1 cellular context compared by ENCODE assay signal in the genomic region with DNA sequence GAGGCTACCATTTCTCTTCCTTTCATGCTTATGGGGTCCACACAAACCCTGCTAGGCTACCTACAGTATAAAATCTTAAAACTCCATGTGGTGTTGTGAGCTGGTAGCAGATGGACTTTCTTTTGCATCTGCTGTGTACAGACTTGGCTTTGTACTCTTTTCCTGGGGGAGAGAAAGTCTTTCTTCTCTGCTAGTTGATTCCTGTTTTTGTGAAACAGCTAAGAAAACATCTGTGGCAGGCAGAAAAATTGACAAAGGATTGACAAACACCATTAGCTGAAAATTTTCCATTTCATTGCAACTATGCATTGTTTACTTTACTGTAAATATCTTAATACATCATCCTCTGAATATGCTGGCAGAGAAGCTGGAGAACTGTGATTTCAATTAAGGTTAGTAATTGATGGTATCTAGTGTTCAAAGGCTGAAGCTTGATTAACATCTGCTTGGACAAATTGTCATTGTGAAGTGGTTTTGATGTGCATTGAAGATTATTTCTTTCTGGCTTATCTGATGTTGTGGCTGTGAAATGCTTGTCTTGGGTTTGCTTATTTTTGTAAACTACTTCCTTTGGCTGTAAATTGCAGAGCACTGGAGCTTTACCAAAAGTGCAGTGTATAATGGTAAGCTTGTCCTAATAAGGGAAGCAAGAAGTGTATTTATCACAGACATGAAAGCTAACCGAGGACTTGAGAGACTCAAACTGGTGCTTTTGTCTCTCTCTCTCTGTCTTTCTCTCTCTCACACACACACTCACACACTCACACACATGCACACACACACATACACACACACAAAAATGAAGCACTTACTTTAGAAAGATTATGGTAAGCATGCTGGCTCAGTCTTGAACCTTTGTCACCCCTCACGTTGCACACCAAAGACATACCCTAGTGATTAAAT.
TF ChIP-seq lines count a peak whose summit lies in the region.

A gene (plus strand): TSS at position 665 of the 903 bp plus-strand sequence. CDS start 11,697 bp downstream, outside the sequence.

TF ChIP-seq in HEK293, 187 proteins besides CTCF, POLR2A, EP300 and RAD21 (continued from another document and continues in another):
- TF ChIP-seq, protein P1, sequence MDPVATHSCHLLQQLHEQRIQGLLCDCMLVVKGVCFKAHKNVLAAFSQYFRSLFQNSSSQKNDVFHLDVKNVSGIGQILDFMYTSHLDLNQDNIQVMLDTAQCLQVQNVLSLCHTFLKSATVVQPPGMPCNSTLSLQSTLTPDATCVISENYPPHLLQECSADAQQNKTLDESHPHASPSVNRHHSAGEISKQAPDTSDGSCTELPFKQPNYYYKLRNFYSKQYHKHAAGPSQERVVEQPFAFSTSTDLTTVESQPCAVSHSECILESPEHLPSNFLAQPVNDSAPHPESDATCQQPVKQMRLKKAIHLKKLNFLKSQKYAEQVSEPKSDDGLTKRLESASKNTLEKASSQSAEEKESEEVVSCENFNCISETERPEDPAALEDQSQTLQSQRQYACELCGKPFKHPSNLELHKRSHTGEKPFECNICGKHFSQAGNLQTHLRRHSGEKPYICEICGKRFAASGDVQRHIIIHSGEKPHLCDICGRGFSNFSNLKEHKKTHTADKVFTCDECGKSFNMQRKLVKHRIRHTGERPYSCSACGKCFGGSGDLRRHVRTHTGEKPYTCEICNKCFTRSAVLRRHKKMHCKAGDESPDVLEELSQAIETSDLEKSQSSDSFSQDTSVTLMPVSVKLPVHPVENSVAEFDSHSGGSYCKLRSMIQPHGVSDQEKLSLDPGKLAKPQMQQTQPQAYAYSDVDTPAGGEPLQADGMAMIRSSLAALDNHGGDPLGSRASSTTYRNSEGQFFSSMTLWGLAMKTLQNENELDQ (tag by site-specific recombination; IDR thresholded peaks at IDR 0.05; ENCODE audit: low read depth) = no peak
- TF ChIP-seq OSR2 (tag by site-specific recombination; IDR thresholded peaks at IDR 0.05) = peak; percentile 60; the same call in 1 of the 2 replicates
- TF ChIP-seq, protein P2, sequence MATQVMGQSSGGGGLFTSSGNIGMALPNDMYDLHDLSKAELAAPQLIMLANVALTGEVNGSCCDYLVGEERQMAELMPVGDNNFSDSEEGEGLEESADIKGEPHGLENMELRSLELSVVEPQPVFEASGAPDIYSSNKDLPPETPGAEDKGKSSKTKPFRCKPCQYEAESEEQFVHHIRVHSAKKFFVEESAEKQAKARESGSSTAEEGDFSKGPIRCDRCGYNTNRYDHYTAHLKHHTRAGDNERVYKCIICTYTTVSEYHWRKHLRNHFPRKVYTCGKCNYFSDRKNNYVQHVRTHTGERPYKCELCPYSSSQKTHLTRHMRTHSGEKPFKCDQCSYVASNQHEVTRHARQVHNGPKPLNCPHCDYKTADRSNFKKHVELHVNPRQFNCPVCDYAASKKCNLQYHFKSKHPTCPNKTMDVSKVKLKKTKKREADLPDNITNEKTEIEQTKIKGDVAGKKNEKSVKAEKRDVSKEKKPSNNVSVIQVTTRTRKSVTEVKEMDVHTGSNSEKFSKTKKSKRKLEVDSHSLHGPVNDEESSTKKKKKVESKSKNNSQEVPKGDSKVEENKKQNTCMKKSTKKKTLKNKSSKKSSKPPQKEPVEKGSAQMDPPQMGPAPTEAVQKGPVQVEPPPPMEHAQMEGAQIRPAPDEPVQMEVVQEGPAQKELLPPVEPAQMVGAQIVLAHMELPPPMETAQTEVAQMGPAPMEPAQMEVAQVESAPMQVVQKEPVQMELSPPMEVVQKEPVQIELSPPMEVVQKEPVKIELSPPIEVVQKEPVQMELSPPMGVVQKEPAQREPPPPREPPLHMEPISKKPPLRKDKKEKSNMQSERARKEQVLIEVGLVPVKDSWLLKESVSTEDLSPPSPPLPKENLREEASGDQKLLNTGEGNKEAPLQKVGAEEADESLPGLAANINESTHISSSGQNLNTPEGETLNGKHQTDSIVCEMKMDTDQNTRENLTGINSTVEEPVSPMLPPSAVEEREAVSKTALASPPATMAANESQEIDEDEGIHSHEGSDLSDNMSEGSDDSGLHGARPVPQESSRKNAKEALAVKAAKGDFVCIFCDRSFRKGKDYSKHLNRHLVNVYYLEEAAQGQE (tag by site-specific recombination; IDR thresholded peaks at IDR 0.05) = 0 out of 2 replicates have a peak, but pooled peaks have one; percentile 17
- TF ChIP-seq ZNF239 (tag by site-specific recombination; IDR thresholded peaks at IDR 0.05) = no peak
- peak; percentile 67; the same call in 1 of the 2 replicates for TF ChIP-seq YY2 (tag by site-specific recombination; IDR thresholded peaks at IDR 0.05)
- TF ChIP-seq WT1 (tag by site-specific recombination; IDR thresholded peaks at IDR 0.05) = no peak
- TF ChIP-seq, protein P3, sequence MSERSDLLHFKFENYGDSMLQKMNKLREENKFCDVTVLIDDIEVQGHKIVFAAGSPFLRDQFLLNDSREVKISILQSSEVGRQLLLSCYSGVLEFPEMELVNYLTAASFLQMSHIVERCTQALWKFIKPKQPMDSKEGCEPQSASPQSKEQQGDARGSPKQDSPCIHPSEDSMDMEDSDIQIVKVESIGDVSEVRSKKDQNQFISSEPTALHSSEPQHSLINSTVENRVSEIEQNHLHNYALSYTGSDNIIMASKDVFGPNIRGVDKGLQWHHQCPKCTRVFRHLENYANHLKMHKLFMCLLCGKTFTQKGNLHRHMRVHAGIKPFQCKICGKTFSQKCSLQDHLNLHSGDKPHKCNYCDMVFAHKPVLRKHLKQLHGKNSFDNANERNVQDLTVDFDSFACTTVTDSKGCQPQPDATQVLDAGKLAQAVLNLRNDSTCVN (tag by site-specific recombination; optimal IDR thresholded peaks at IDR 0.05) = no peak
- TF ChIP-seq ZNF501 (tag by site-specific recombination; IDR thresholded peaks at IDR 0.05) = peak; percentile 70; the same call in 1 of the 2 replicates
- peak; percentile 92 for TF ChIP-seq FEZF1 (tag by site-specific recombination; IDR thresholded peaks at IDR 0.05)
- TF ChIP-seq ZNF155 (tag by site-specific recombination; IDR thresholded peaks at IDR 0.05) = no peak
- 0 out of 2 replicates have a peak, but pooled peaks have one; percentile 67 for TF ChIP-seq ZNF776 (tag by site-specific recombination; IDR thresholded peaks at IDR 0.05; ENCODE audit: borderline replicate concordance)
- TF ChIP-seq SCRT2 (tag by site-specific recombination; IDR thresholded peaks at IDR 0.05) = 0 out of 2 replicates have a peak, but pooled peaks have one; percentile 13
- no peak for TF ChIP-seq ZBTB1 (tag by site-specific recombination; IDR thresholded peaks at IDR 0.05)
- TF ChIP-seq, protein P4, sequence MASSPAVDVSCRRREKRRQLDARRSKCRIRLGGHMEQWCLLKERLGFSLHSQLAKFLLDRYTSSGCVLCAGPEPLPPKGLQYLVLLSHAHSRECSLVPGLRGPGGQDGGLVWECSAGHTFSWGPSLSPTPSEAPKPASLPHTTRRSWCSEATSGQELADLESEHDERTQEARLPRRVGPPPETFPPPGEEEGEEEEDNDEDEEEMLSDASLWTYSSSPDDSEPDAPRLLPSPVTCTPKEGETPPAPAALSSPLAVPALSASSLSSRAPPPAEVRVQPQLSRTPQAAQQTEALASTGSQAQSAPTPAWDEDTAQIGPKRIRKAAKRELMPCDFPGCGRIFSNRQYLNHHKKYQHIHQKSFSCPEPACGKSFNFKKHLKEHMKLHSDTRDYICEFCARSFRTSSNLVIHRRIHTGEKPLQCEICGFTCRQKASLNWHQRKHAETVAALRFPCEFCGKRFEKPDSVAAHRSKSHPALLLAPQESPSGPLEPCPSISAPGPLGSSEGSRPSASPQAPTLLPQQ (tag by site-specific recombination; IDR thresholded peaks at IDR 0.05) = peak; percentile 36; the same call in 1 of the 2 replicates
- TF ChIP-seq ZNF366 (tag by site-specific recombination; conservative IDR thresholded peaks at IDR 0.05) = peak; percentile 48
- TF ChIP-seq KLF7 (tag by site-specific recombination; IDR thresholded peaks at IDR 0.05; ENCODE audit: borderline replicate concordance) = no peak
- TF ChIP-seq, protein P5, sequence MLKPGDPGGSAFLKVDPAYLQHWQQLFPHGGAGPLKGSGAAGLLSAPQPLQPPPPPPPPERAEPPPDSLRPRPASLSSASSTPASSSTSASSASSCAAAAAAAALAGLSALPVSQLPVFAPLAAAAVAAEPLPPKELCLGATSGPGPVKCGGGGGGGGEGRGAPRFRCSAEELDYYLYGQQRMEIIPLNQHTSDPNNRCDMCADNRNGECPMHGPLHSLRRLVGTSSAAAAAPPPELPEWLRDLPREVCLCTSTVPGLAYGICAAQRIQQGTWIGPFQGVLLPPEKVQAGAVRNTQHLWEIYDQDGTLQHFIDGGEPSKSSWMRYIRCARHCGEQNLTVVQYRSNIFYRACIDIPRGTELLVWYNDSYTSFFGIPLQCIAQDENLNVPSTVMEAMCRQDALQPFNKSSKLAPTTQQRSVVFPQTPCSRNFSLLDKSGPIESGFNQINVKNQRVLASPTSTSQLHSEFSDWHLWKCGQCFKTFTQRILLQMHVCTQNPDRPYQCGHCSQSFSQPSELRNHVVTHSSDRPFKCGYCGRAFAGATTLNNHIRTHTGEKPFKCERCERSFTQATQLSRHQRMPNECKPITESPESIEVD (tag by site-specific recombination; IDR thresholded peaks at IDR 0.05) = peak; percentile 98
- TF ChIP-seq ZNF394 (tag by site-specific recombination; IDR thresholded peaks at IDR 0.05; ENCODE audit: borderline replicate concordance) = 0 out of 2 replicates have a peak, but pooled peaks have one; percentile 52
- TF ChIP-seq TCF7L2 (IDR thresholded peaks at IDR 0.05; ENCODE audit: borderline replicate concordance, low read depth, low read length) = peak; percentile 86
- peak; percentile 69 for TF ChIP-seq KLF8 (tag by site-specific recombination; IDR thresholded peaks at IDR 0.05)
- TF ChIP-seq TRIM28 (IDR thresholded peaks at IDR 0.05; ENCODE audit: borderline replicate concordance, low read length) = peak; percentile 43; the same call in 1 of the 2 replicates
- TF ChIP-seq, protein P6, sequence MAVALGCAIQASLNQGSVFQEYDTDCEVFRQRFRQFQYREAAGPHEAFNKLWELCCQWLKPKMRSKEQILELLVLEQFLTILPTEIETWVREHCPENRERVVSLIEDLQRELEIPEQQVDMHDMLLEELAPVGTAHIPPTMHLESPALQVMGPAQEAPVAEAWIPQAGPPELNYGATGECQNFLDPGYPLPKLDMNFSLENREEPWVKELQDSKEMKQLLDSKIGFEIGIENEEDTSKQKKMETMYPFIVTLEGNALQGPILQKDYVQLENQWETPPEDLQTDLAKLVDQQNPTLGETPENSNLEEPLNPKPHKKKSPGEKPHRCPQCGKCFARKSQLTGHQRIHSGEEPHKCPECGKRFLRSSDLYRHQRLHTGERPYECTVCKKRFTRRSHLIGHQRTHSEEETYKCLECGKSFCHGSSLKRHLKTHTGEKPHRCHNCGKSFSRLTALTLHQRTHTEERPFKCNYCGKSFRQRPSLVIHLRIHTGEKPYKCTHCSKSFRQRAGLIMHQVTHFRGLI (tag by site-specific recombination; IDR thresholded peaks at IDR 0.05) = no peak
- peak; percentile 74; the same call in 1 of the 2 replicates for TF ChIP-seq ZNF391 (tag by site-specific recombination; IDR thresholded peaks at IDR 0.05; ENCODE audit: borderline replicate concordance, low read depth)
- peak; percentile 67 for TF ChIP-seq ZNF600 (tag by site-specific recombination; IDR thresholded peaks at IDR 0.05)
- 0 out of 2 replicates have a peak, but pooled peaks have one; percentile 27 for TF ChIP-seq ZNF19 (tag by site-specific recombination; IDR thresholded peaks at IDR 0.05; ENCODE audit: low read depth)
- TF ChIP-seq ZNF335 (tag by site-specific recombination; conservative IDR thresholded peaks at IDR 0.05) = peak; percentile 21; the same call in 1 of the 2 replicates
- TF ChIP-seq, protein P7, sequence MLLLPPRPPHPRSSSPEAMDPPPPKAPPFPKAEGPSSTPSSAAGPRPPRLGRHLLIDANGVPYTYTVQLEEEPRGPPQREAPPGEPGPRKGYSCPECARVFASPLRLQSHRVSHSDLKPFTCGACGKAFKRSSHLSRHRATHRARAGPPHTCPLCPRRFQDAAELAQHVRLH (tag by site-specific recombination; IDR thresholded peaks at IDR 0.05) = peak; percentile 85; the same call in 1 of the 2 replicates
- peak; percentile 73; the same call in 1 of the 2 replicates for TF ChIP-seq KLF16 (tag by site-specific recombination; IDR thresholded peaks at IDR 0.05)
- TF ChIP-seq ZBTB7A (tag by site-specific recombination; IDR thresholded peaks at IDR 0.05; ENCODE audit: low read depth) = no peak
- peak; percentile 77 for TF ChIP-seq SP7 (tag by site-specific recombination; IDR thresholded peaks at IDR 0.05)
- TF ChIP-seq ZNF670 (tag by site-specific recombination; IDR thresholded peaks at IDR 0.05; ENCODE audit: low read depth) = no peak
- peak; percentile 75 for TF ChIP-seq PRDM1 (tag by site-specific recombination; IDR thresholded peaks at IDR 0.05)
- no peak for TF ChIP-seq YY1 (tag by site-specific recombination; IDR thresholded peaks at IDR 0.05)
- TF ChIP-seq ZNF324 (tag by site-specific recombination; IDR thresholded peaks at IDR 0.05) = peak; percentile 34; the same call in 1 of the 2 replicates
- TF ChIP-seq, protein P8, sequence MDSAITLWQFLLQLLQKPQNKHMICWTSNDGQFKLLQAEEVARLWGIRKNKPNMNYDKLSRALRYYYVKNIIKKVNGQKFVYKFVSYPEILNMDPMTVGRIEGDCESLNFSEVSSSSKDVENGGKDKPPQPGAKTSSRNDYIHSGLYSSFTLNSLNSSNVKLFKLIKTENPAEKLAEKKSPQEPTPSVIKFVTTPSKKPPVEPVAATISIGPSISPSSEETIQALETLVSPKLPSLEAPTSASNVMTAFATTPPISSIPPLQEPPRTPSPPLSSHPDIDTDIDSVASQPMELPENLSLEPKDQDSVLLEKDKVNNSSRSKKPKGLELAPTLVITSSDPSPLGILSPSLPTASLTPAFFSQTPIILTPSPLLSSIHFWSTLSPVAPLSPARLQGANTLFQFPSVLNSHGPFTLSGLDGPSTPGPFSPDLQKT (IDR thresholded peaks at IDR 0.05; ENCODE audit: borderline replicate concordance, low read depth, low read length) = no peak
- TF ChIP-seq, protein P9, sequence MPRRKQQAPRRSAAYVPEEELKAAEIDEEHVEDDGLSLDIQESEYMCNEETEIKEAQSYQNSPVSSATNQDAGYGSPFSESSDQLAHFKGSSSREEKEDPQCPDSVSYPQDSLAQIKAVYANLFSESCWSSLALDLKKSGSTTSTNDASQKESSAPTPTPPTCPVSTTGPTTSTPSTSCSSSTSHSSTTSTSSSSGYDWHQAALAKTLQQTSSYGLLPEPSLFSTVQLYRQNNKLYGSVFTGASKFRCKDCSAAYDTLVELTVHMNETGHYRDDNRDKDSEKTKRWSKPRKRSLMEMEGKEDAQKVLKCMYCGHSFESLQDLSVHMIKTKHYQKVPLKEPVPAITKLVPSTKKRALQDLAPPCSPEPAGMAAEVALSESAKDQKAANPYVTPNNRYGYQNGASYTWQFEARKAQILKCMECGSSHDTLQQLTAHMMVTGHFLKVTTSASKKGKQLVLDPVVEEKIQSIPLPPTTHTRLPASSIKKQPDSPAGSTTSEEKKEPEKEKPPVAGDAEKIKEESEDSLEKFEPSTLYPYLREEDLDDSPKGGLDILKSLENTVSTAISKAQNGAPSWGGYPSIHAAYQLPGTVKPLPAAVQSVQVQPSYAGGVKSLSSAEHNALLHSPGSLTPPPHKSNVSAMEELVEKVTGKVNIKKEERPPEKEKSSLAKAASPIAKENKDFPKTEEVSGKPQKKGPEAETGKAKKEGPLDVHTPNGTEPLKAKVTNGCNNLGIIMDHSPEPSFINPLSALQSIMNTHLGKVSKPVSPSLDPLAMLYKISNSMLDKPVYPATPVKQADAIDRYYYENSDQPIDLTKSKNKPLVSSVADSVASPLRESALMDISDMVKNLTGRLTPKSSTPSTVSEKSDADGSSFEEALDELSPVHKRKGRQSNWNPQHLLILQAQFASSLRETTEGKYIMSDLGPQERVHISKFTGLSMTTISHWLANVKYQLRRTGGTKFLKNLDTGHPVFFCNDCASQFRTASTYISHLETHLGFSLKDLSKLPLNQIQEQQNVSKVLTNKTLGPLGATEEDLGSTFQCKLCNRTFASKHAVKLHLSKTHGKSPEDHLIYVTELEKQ (tag by site-specific recombination; IDR thresholded peaks at IDR 0.05; ENCODE audit: borderline replicate concordance) = peak; percentile 54
